In genomic region chr4:14742054-14742453, GRCh38 we compare ENCODE assay signal across 28 cellular contexts.
"Had no signal": no experiment of that assay in that cellular context is flagged by ENCODE, and none has a peak within 500 bp of the region (broad histone marks: within the 10 kb centered on the region; RNA-seq: fewer than 3 reads in every experiment).

No MANE protein-coding gene starts in this region.

- H3K4me1 ChIP-seq: gastrocnemius medialis, heart left ventricle, prostate gland, right atrium auricular region, suprapubic skin, transverse colon had no signal

- ATAC-seq: esophagus mucosa; gastrocnemius medialis; heart left ventricle; left lobe of liver; naive thymus-derived CD8-positive, alpha-beta T cell; sciatic nerve; stimulated activated naive CD8-positive, alpha-beta T cell treated with anti-CD3 and anti-CD28 coated beads, Interleukin-15, amount 100 ng/mL, for 72 hours had no signal

- H3K4me3 ChIP-seq: gastrocnemius medialis, heart left ventricle, hepatocyte, prostate gland, right atrium auricular region, smooth muscle cell, suprapubic skin, transverse colon had no signal

- H3K27me3 ChIP-seq: gastrocnemius medialis, heart left ventricle, hepatocyte, right atrium auricular region, suprapubic skin, transverse colon had no signal

- DNase-seq: effector CD8-positive, alpha-beta T cell; endodermal cell; foreskin fibroblast; gastrocnemius medialis; heart left ventricle; kidney; mammary epithelial cell; mesendoderm; midbrain; naive thymus-derived CD8-positive, alpha-beta T cell; nephron progenitor cell; nucleus accumbens; stimulated activated CD4-positive, alpha-beta T cell treated with anti-CD3 and anti-CD28 coated beads, Interleukin-12 subunit alpha, Interleukin-12 subunit beta, amount 100 ng/mL, for 4 hours; stimulated activated CD4-positive, alpha-beta T cell treated with anti-CD3 and anti-CD28 coated beads, Interleukin-1b, Interleukin-23, amount 100 ng/mL, for 48 hours; stimulated activated CD4-positive, alpha-beta T cell treated with anti-CD3 and anti-CD28 coated beads, Interleukin-4, amount 100 ng/mL, for 1 hour; stimulated activated CD8-positive, alpha-beta memory T cell treated with anti-CD3 and anti-CD28 coated beads, Interleukin-4, amount 100 ng/mL, for 48 hours; stimulated activated naive CD4-positive, alpha-beta T cell; stimulated activated naive CD8-positive, alpha-beta T cell treated with anti-CD3 and anti-CD28 coated beads, Interleukin-15, amount 100 ng/mL, for 72 hours; transverse colon had no signal

- H3K9me3 ChIP-seq: gastrocnemius medialis, heart left ventricle, prostate gland, right atrium auricular region, suprapubic skin, transverse colon had no signal

- H3K27ac ChIP-seq: epithelial cell of prostate, gastrocnemius medialis, heart left ventricle, hepatocyte, prostate gland, right atrium auricular region, suprapubic skin, transverse colon had no signal

- H3K36me3 ChIP-seq: gastrocnemius medialis, heart left ventricle, prostate gland, right atrium auricular region, suprapubic skin, transverse colon had no signal
